In genomic region chr2:208265807-208266640, GRCh38 we compare ENCODE assay signal across 8 cellular contexts. TPM values are rescaled to one million over a fixed set of nuclear protein-coding genes. Genes with fewer than 3 reads are reported as not detected.
DNase-seq lines count a peak whose midpoint lies in the region; ATAC-seq and TF ChIP-seq lines count a peak whose summit lies in the region.

Gene PIKFYVE, plus strand, starts transcription at chr2:208266255. Its CDS starts 5,265 bp downstream, at chr2:208271520.

- no peaks in the 10 kb centered on the region for H3K9me3 Mint-ChIP-seq in dendritic cell treated with granulocyte-macrophage colony-stimulating factor and Interleukin-4, amounts not matched to agents 40 ng/mL and 50 ng/mL, for 4 days

- DNase-seq in NCI-H774 (lab: John Stamatoyannopoulos, UW), result peak; percentile 94
- peak; percentile 77 to 80 for DNase-seq in activated CD4-positive, alpha-beta T cell treated with anti-CD3 and anti-CD28 coated beads, Interleukin-2, amount 50 U/mL, for 4 hours
- DNase-seq in left lobe of liver (ENCODE audit: low spot score), result peak; percentile 97
- peak; percentile 72 for DNase-seq in stimulated activated CD4-positive, alpha-beta T cell treated with anti-CD3 and anti-CD28 coated beads, Interleukin-2, amount 100 ng/mL, for 4 hours (ENCODE audit: low read depth)

- peaks cover 43% of the 10 kb centered on the region for H3K4me1 Mint-ChIP-seq in dendritic cell treated with granulocyte-macrophage colony-stimulating factor and Interleukin-4, amounts not matched to agents 40 ng/mL and 50 ng/mL, for 4 days (ENCODE audit: low read depth)

- intact Hi-C loops in dendritic cell treated with granulocyte-macrophage colony-stimulating factor and Interleukin-4, amounts not matched to agents 40 ng/mL and 50 ng/mL, for 4 days (cut with micrococcal nuclease), result loop anchor here (1.0 to 5.0 kb wide), 3 partner anchors 11 to 641 kb away; partner anchors contain the start of genes IDH1 and METTL21A

- TF ChIP-seq CTCF in C4-2B (conservative IDR thresholded peaks at IDR 0.05), result no peak

- peaks cover 30% of the 10 kb centered on the region for H3K36me3 Mint-ChIP-seq in dendritic cell treated with granulocyte-macrophage colony-stimulating factor and Interleukin-4, amounts not matched to agents 40 ng/mL and 50 ng/mL, for 4 days (ENCODE audit: low read depth)

- peak within 1 kb of the TSS; percentile 91 for H3K4me3 Mint-ChIP-seq in dendritic cell treated with granulocyte-macrophage colony-stimulating factor and Interleukin-4, amounts not matched to agents 40 ng/mL and 50 ng/mL, for 4 days

- H3K27ac ChIP-seq in C4-2B, result peak within 1 kb of the TSS; percentile 77

- peak within 1 kb of the TSS; percentile 94 for H3K27ac Mint-ChIP-seq in dendritic cell treated with granulocyte-macrophage colony-stimulating factor and Interleukin-4, amounts not matched to agents 40 ng/mL and 50 ng/mL, for 4 days

- ATAC-seq in GM19395 (IDR thresholded peaks at IDR 0.05; ENCODE audit: unreplicated experiment), result peak; percentile 81
- peak; percentile 67 for ATAC-seq in HG03565 (IDR thresholded peaks at IDR 0.05; ENCODE audit: unreplicated experiment)
- peak; percentile 97 for ATAC-seq in left lobe of liver

- no peaks in the 10 kb centered on the region for H3K27me3 Mint-ChIP-seq in dendritic cell treated with granulocyte-macrophage colony-stimulating factor and Interleukin-4, amounts not matched to agents 40 ng/mL and 50 ng/mL, for 4 days

RNA-seq across cellular contexts. Expression of gene PIKFYVE, which starts in this region (rescaled TPM):
- 12.8 TPM for total RNA-seq in left lobe of liver

Comparison
In these comparisons a context has a peak if more than half of its experiments do, and no peak if none do; other contexts are left out.
1. Peak in every context shown above with its lines: DNase-seq, ATAC-seq and H3K27ac ChIP-seq.